Comparison of ENCODE assay signal across 1 cellular context in genomic region chr16:70715113-70715711, GRCh38.
TF ChIP-seq lines count a peak whose summit lies in the region.

No MANE protein-coding gene starts in this region.

TF ChIP-seq in A549, 52 proteins besides CTCF, POLR2A, EP300 and RAD21 (continued from another document):
- TF ChIP-seq, protein P1, sequence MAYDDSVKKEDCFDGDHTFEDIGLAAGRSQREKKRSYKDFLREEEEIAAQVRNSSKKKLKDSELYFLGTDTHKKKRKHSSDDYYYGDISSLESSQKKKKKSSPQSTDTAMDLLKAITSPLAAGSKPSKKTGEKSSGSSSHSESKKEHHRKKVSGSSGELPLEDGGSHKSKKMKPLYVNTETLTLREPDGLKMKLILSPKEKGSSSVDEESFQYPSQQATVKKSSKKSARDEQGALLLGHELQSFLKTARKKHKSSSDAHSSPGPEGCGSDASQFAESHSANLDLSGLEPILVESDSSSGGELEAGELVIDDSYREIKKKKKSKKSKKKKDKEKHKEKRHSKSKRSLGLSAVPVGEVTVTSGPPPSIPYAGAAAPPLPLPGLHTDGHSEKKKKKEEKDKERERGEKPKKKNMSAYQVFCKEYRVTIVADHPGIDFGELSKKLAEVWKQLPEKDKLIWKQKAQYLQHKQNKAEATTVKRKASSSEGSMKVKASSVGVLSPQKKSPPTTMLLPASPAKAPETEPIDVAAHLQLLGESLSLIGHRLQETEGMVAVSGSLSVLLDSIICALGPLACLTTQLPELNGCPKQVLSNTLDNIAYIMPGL (CRISPR knock-in tag; IDR thresholded peaks at IDR 0.05; ENCODE audit: borderline replicate concordance) = no peak
- TF ChIP-seq BHLHE40 (IDR thresholded peaks at IDR 0.05; ENCODE audit: low read depth, low read length) (peak; percentile 85), ELK1 (IDR thresholded peaks at IDR 0.05; ENCODE audit: low read depth, low read length) (no peak), CHD2 (IDR thresholded peaks at IDR 0.05; ENCODE audit: low read length, partially characterized antibody) (peak; percentile 48), ATOH8 (CRISPR knock-in tag; IDR thresholded peaks at IDR 0.05; ENCODE audit: low read depth) (peak; percentile 60; the same call in 1 of the 2 replicates), SREBF2 (IDR thresholded peaks at IDR 0.05) (no peak), RNF2 (IDR thresholded peaks at IDR 0.05; ENCODE audit: borderline replicate concordance, low read depth) (no peak), MAFK (IDR thresholded peaks at IDR 0.05; ENCODE audit: partially characterized antibody) (no peak), RFX5 (IDR thresholded peaks at IDR 0.05) (no peak), CBX2 (IDR thresholded peaks at IDR 0.05; ENCODE audit: borderline replicate concordance, low read depth) (no peak), TFCP2L1 (CRISPR knock-in tag; IDR thresholded peaks at IDR 0.05) (no peak), SMC3 (IDR thresholded peaks at IDR 0.05) (peak; percentile 45; the same call in 1 of the 3 replicates), RCOR1 (IDR thresholded peaks at IDR 0.05; ENCODE audit: low read depth, low read length) (no peak), HDAC2 (IDR thresholded peaks at IDR 0.05) (no peak), PHF8 (IDR thresholded peaks at IDR 0.05; ENCODE audit: borderline replicate concordance, low read depth) (no peak), MYC (IDR thresholded peaks at IDR 0.05; ENCODE audit: borderline replicate concordance, low read length) (no peak), EHF (CRISPR knock-in tag; IDR thresholded peaks at IDR 0.05) (no peak), TP53 (CRISPR knock-in tag; IDR thresholded peaks at IDR 0.05) (no peak), ZFP36 (IDR thresholded peaks at IDR 0.05; ENCODE audit: borderline replicate concordance, partially characterized antibody) (no peak), CHD4 (IDR thresholded peaks at IDR 0.05; ENCODE audit: borderline replicate concordance) (no peak), MAZ (IDR thresholded peaks at IDR 0.05; ENCODE audit: borderline replicate concordance, low read depth, low read length) (no peak)
